ENCODE assay signal across 17 cellular contexts in genomic region chr22:41844513-41844912, GRCh38. TPM values are rescaled to one million over a fixed set of nuclear protein-coding genes. Genes with fewer than 3 reads are reported as not detected.
DNase-seq lines count a peak whose midpoint lies in the region; ATAC-seq and TF ChIP-seq lines count a peak whose summit lies in the region.
"Had no signal": no experiment of that assay in that cellular context is flagged by ENCODE, and none has a peak within 500 bp of the region (broad histone marks: within the 10 kb centered on the region; RNA-seq: fewer than 3 reads in every experiment).

No MANE protein-coding gene starts in this region.

- no peaks in the 10 kb centered on the region for H3K27me3 Mint-ChIP-seq in activated CD4-positive, alpha-beta memory T cell treated with anti-CD3 and anti-CD28 coated beads for 36 hours
- no peaks in the 10 kb centered on the region for H3K27me3 Mint-ChIP-seq in activated CD4-positive, alpha-beta memory T cell treated with anti-CD3 and anti-CD28 coated beads, Interleukin-2, amount 10 ng/mL, durations not matched to agents 7 days and 5 days

- peak overlapping the region; percentile 8 for H3K9ac ChIP-seq in iPS-15b (ENCODE audit: low read depth, low read length)
- H3K9ac ChIP-seq: KMS-11 had no signal

- H3K9me3 Mint-ChIP-seq in activated CD4-positive, alpha-beta memory T cell treated with anti-CD3 and anti-CD28 coated beads for 36 hours = no peaks in the 10 kb centered on the region
- no peaks in the 10 kb centered on the region for H3K9me3 Mint-ChIP-seq in activated CD4-positive, alpha-beta memory T cell treated with anti-CD3 and anti-CD28 coated beads, Interleukin-2, amount 10 ng/mL, durations not matched to agents 7 days and 5 days
- no peaks in the 10 kb centered on the region for H3K9me3 Mint-ChIP-seq in stimulated activated effector memory CD8-positive, alpha-beta T cell treated with anti-CD3 and anti-CD28 coated beads, Interleukin-12 subunit alpha, Interleukin-12 subunit beta, amount 100 ng/mL, for 72 hours
- H3K9me3 Mint-ChIP-seq: HFFc6 had no signal

- no peak for DNase-seq in activated CD4-positive, alpha-beta memory T cell treated with anti-CD3 and anti-CD28 coated beads for 36 hours
- DNase-seq in activated CD4-positive, alpha-beta memory T cell treated with anti-CD3 and anti-CD28 coated beads, Interleukin-2, amount 10 ng/mL, durations not matched to agents 7 days and 5 days = no peak
- DNase-seq in PC-9 (peak; percentile 80 to 96), NCI-H69 (lab: John Stamatoyannopoulos, UW) (no peak), WERI-Rb-1 (no peak)
- no peak for DNase-seq in stimulated activated effector memory CD8-positive, alpha-beta T cell treated with anti-CD3 and anti-CD28 coated beads, Interleukin-12 subunit alpha, Interleukin-12 subunit beta, amount 100 ng/mL, for 72 hours (ENCODE audit: low spot score in 2 of 2)
- DNase-seq: aorta, DMS 273 treated with DMSO at 0.1 percent for 48 hours, HFFc6, NCI-H2107, T-helper 9 cell, tibial artery had no signal

- 0 out of 2 replicates have a peak, but pooled peaks cover 9% of the 10 kb centered on the region for H4K20me1 ChIP-seq in PC-9 (ENCODE audit: insufficient read depth)

- peaks cover 87% of the 10 kb centered on the region for H3K4me1 Mint-ChIP-seq in activated CD4-positive, alpha-beta memory T cell treated with anti-CD3 and anti-CD28 coated beads for 36 hours (ENCODE audit: low read depth)
- peaks cover 76% of the 10 kb centered on the region for H3K4me1 Mint-ChIP-seq in activated CD4-positive, alpha-beta memory T cell treated with anti-CD3 and anti-CD28 coated beads, Interleukin-2, amount 10 ng/mL, durations not matched to agents 7 days and 5 days
- H3K4me1 Mint-ChIP-seq in stimulated activated effector memory CD8-positive, alpha-beta T cell treated with anti-CD3 and anti-CD28 coated beads, Interleukin-12 subunit alpha, Interleukin-12 subunit beta, amount 100 ng/mL, for 72 hours = peaks cover 58% of the 10 kb centered on the region

- POLR2A ChIA-PET in activated CD4-positive, alpha-beta memory T cell treated with anti-CD3 and anti-CD28 coated beads for 36 hours (lab: Charles Lee) = interaction anchor here (0.7 to 7.8 kb wide), 4 partner anchors 13 to 28 kb away, joined by 3 to 66 read pairs (median 18); no protein-coding TSS in a partner anchor
- POLR2A ChIA-PET in activated CD4-positive, alpha-beta memory T cell treated with anti-CD3 and anti-CD28 coated beads, Interleukin-2, amount 10 ng/mL, durations not matched to agents 7 days and 5 days (lab: Charles Lee) = interaction anchor here (1.8 to 7.5 kb wide), 2 partner anchors 11 to 13 kb away, joined by 5 to 82 read pairs; partner anchors contain the start of gene SREBF2
- POLR2A ChIA-PET in PC-9 (lab: Charles Lee; ENCODE audit: unreplicated experiment) = interaction anchor here (0.7 to 1.1 kb wide), 3 partner anchors 12 to 170 kb away, joined by 3 to 17 read pairs (median 9); partner anchors contain the start of gene SREBF2

- peaks cover 35% of the 10 kb centered on the region for H3K36me3 Mint-ChIP-seq in activated CD4-positive, alpha-beta memory T cell treated with anti-CD3 and anti-CD28 coated beads for 36 hours
- H3K36me3 Mint-ChIP-seq in activated CD4-positive, alpha-beta memory T cell treated with anti-CD3 and anti-CD28 coated beads, Interleukin-2, amount 10 ng/mL, durations not matched to agents 7 days and 5 days (ENCODE audit: low read depth) = peaks cover 49% of the 10 kb centered on the region
- peaks cover 88% of the 10 kb centered on the region for H3K36me3 Mint-ChIP-seq in stimulated activated effector memory CD8-positive, alpha-beta T cell treated with anti-CD3 and anti-CD28 coated beads, Interleukin-12 subunit alpha, Interleukin-12 subunit beta, amount 100 ng/mL, for 72 hours

- H3K4me3 ChIP-seq in PC-9 = peak overlapping the region; percentile 31; the same call in 1 of the 2 replicates
- no peak overlapping the region for H3K4me3 ChIP-seq in iPS-15b (ENCODE audit: low read depth, low read length)
- H3K4me3 ChIP-seq in WERI-Rb-1 (ENCODE audit: low read depth, low read length) = no peak overlapping the region
- H3K4me3 ChIP-seq: A549, tibial artery had no signal

- ATAC-seq in stimulated activated effector memory CD8-positive, alpha-beta T cell treated with anti-CD3 and anti-CD28 coated beads, Interleukin-12 subunit alpha, Interleukin-12 subunit beta, amount 100 ng/mL, for 72 hours = no peak
- no peak for ATAC-seq in SK-N-SH treated with all-trans-retinoic acid at 6 μM for 48 hours
- ATAC-seq: A549, sciatic nerve had no signal

- H3K4me2 ChIP-seq in PC-9 = peak overlapping the region; percentile 77
- H3K4me2 ChIP-seq: A549, KMS-11 had no signal

- TF ChIP-seq CTCF in PC-9 (conservative IDR thresholded peaks at IDR 0.05) = no peak
- no peak for TF ChIP-seq CTCF in WERI-Rb-1 (IDR thresholded peaks at IDR 0.05; ENCODE audit: low read depth, low read length)

- no peaks in the 10 kb centered on the region for H3K27me3 ChIP-seq in PC-9 (ENCODE audit: insufficient read depth, low read depth)
- H3K27me3 ChIP-seq in iPS-15b (ENCODE audit: control insufficient read depth, insufficient read depth, low read length) = no peaks in the 10 kb centered on the region
- H3K27me3 ChIP-seq in WERI-Rb-1 (ENCODE audit: insufficient read depth, low read depth, severe bottlenecking) = no peaks in the 10 kb centered on the region
- H3K27me3 ChIP-seq: tibial artery had no signal

- H3K36me3 ChIP-seq in PC-9 (ENCODE audit: low read depth) (peaks cover 23% of the 10 kb centered on the region), iPS-15b (ENCODE audit: control insufficient read depth, insufficient read depth, low read length) (no peaks in the 10 kb centered on the region), WERI-Rb-1 (peaks cover 39% of the 10 kb centered on the region)
- H3K36me3 ChIP-seq: tibial artery had no signal

- H3K79me2 ChIP-seq in PC-9 (ENCODE audit: low read depth) = peaks cover 97% of the 10 kb centered on the region

- peaks cover 71% of the 10 kb centered on the region for H3F3A ChIP-seq in PC-9 (ENCODE audit: insufficient read depth, low read depth)

- H3K9me3 ChIP-seq in PC-9 (ENCODE audit: insufficient read depth, low read depth) (no peaks in the 10 kb centered on the region), iPS-15b (ENCODE audit: control insufficient read depth, insufficient read depth, low read length) (no peaks in the 10 kb centered on the region), WERI-Rb-1 (ENCODE audit: severe bottlenecking) (no peaks in the 10 kb centered on the region)
- H3K9me3 ChIP-seq: A549, tibial artery had no signal

- peak overlapping the region; percentile 6 for H3K4me3 Mint-ChIP-seq in activated CD4-positive, alpha-beta memory T cell treated with anti-CD3 and anti-CD28 coated beads for 36 hours
- no peak overlapping the region for H3K4me3 Mint-ChIP-seq in activated CD4-positive, alpha-beta memory T cell treated with anti-CD3 and anti-CD28 coated beads, Interleukin-2, amount 10 ng/mL, durations not matched to agents 7 days and 5 days
- no peak overlapping the region for H3K4me3 Mint-ChIP-seq in stimulated activated effector memory CD8-positive, alpha-beta T cell treated with anti-CD3 and anti-CD28 coated beads, Interleukin-12 subunit alpha, Interleukin-12 subunit beta, amount 100 ng/mL, for 72 hours
- H3K4me3 Mint-ChIP-seq: HFFc6 had no signal

- BruUV-seq in PC-9 (replicated peaks; lab: Mats Ljungman, UMichigan) = no TSS peak

- CTCF ChIA-PET in activated CD4-positive, alpha-beta memory T cell treated with anti-CD3 and anti-CD28 coated beads for 36 hours (lab: Charles Lee) = interaction anchor here (1.2 to 6.7 kb wide), 4 partner anchors 9 to 147 kb away, joined by 3 to 69 read pairs (median 5); no protein-coding TSS in a partner anchor
- CTCF ChIA-PET in activated CD4-positive, alpha-beta memory T cell treated with anti-CD3 and anti-CD28 coated beads, Interleukin-2, amount 10 ng/mL, durations not matched to agents 7 days and 5 days (lab: Charles Lee) = interaction anchor here (1.5 kb wide), 1 partner anchor 44 kb away, joined by 3 read pairs; the partner anchor contains the start of gene CCDC134
- CTCF ChIA-PET in PC-9 (lab: Charles Lee) = no interaction called here

- peak overlapping the region; percentile 84 for H3K27ac Mint-ChIP-seq in activated CD4-positive, alpha-beta memory T cell treated with anti-CD3 and anti-CD28 coated beads for 36 hours
- no peak overlapping the region for H3K27ac Mint-ChIP-seq in activated CD4-positive, alpha-beta memory T cell treated with anti-CD3 and anti-CD28 coated beads, Interleukin-2, amount 10 ng/mL, durations not matched to agents 7 days and 5 days
- H3K27ac Mint-ChIP-seq in stimulated activated effector memory CD8-positive, alpha-beta T cell treated with anti-CD3 and anti-CD28 coated beads, Interleukin-12 subunit alpha, Interleukin-12 subunit beta, amount 100 ng/mL, for 72 hours = peak overlapping the region; percentile 58
- H3K27ac Mint-ChIP-seq: HFFc6 had no signal

- H3K4me1 ChIP-seq in PC-9 (replicated peaks; ENCODE audit: insufficient read depth) (peaks cover 94% of the 10 kb centered on the region), iPS-15b (ENCODE audit: control insufficient read depth, insufficient read depth, low read length) (peaks cover 36% of the 10 kb centered on the region)

- H3K27ac ChIP-seq in PC-9 = peak overlapping the region; percentile 80
- H3K27ac ChIP-seq in WERI-Rb-1 = no peak overlapping the region
- H3K27ac ChIP-seq: KMS-11, tibial artery had no signal

- H3K9me2 ChIP-seq in PC-9 (ENCODE audit: insufficient read depth) = no peaks in the 10 kb centered on the region

- intact Hi-C loops in activated CD4-positive, alpha-beta memory T cell treated with anti-CD3 and anti-CD28 coated beads for 36 hours (cut with micrococcal nuclease) = no loop called here
- intact Hi-C loops in PC-9 (cut with micrococcal nuclease; ENCODE audit: unreplicated experiment) = loop anchor here (1.0 kb wide), 2 partner anchors 12 to 13 kb away; no protein-coding TSS in a partner anchor

- H2AFZ ChIP-seq in PC-9 = no peak overlapping the region

TF ChIP-seq in SK-N-SH treated with all-trans-retinoic acid at 6 μM for 48 hours, 23 proteins besides CTCF, POLR2A, EP300 and RAD21 (continues in another document):
- TF ChIP-seq ZNF565 (CRISPR knock-in tag; conservative IDR thresholded peaks at IDR 0.05; ENCODE audit: low read depth) = no peak
- no peak for TF ChIP-seq ARNTL (CRISPR knock-in tag; IDR thresholded peaks at IDR 0.05; ENCODE audit: borderline replicate concordance, low read depth)
- no peak for TF ChIP-seq ZFP3 (CRISPR knock-in tag; IDR thresholded peaks at IDR 0.05)
- TF ChIP-seq ISL1 (CRISPR knock-in tag; IDR thresholded peaks at IDR 0.05) = no peak
- TF ChIP-seq ZNF70 (CRISPR knock-in tag; IDR thresholded peaks at IDR 0.05) = no peak
- TF ChIP-seq ZNF8 (CRISPR knock-in tag; IDR thresholded peaks at IDR 0.05) = no peak

RNA-seq across cellular contexts. Expression of gene SREBF2, which starts 11.6 kb away (rescaled TPM):
- total RNA-seq in activated CD4-positive, alpha-beta memory T cell treated with anti-CD3 and anti-CD28 coated beads for 36 hours = 100 to 1,000 TPM; 131 to 137 TPM
- 100 to 1,000 TPM; 150 to 157 TPM for total RNA-seq in activated CD4-positive, alpha-beta memory T cell treated with anti-CD3 and anti-CD28 coated beads, Interleukin-2, amount 10 ng/mL, durations not matched to agents 7 days and 5 days
- total RNA-seq in PC-9 (2021) = 163 and 196 TPM in 2 replicates

RNA-seq across cellular contexts. Expression of gene CCDC134, which starts 44.0 kb away (rescaled TPM):
- 10 to 100 TPM; 16.1 to 17.6 TPM for total RNA-seq in activated CD4-positive, alpha-beta memory T cell treated with anti-CD3 and anti-CD28 coated beads for 36 hours
- total RNA-seq in activated CD4-positive, alpha-beta memory T cell treated with anti-CD3 and anti-CD28 coated beads, Interleukin-2, amount 10 ng/mL, durations not matched to agents 7 days and 5 days = 10 to 100 TPM; 17.9 to 20.3 TPM
- 29.0 and 33.3 TPM in 2 replicates for total RNA-seq in PC-9 (2021)

Comparison
In these comparisons a context has a peak if more than half of its experiments do, and no peak if none do; other contexts are left out.
1. DNase-seq: peak in PC-9 (2 of 2); none in activated CD4-positive, alpha-beta memory T cell treated with anti-CD3 and anti-CD28 coated beads for 36 hours (single experiment), activated CD4-positive, alpha-beta memory T cell treated with anti-CD3 and anti-CD28 coated beads, Interleukin-2, amount 10 ng/mL, durations not matched to agents 7 days and 5 days (single experiment), stimulated activated effector memory CD8-positive, alpha-beta T cell treated with anti-CD3 and anti-CD28 coated beads, Interleukin-12 subunit alpha, Interleukin-12 subunit beta, amount 100 ng/mL, for 72 hours (0 of 2), NCI-H69 (single experiment) and WERI-Rb-1 (single experiment).